9 cellular contexts compared by ENCODE assay signal in the genomic region with DNA sequence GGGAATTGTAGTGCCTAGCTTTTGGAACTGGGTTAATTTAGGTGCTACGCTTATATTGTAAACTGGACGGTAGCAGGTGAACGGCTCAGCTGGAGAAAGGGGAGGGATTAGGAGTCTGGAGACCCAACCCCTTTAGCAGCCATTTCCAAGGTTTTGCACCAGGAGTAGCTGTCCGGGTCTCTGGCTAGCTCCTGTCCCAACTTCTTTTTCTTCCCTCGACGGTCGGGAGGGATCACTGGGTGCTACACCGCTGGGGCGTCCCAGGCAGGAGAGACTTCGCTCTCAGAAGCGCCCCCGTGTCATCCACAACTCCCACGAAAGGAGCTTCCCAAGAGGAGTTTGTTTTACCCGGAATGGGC. TPM values are rescaled to one million over a fixed set of nuclear protein-coding genes. Genes with fewer than 3 reads are reported as not detected.
DNase-seq lines count a peak whose midpoint lies in the region; ATAC-seq and TF ChIP-seq lines count a peak whose summit lies in the region.
"Had no signal": no experiment of that assay in that cellular context is flagged by ENCODE, and none has a peak within 500 bp of the region (broad histone marks: within the 10 kb centered on the region; RNA-seq: fewer than 3 reads in every experiment).

No MANE protein-coding gene starts in this region.

- peaks cover 27% of the 10 kb centered on the region for H3K4me1 Mint-ChIP-seq in brain
- H3K4me1 Mint-ChIP-seq in mesothelial cell of epicardium = peaks cover 37% of the 10 kb centered on the region
- no peaks in the 10 kb centered on the region for H3K4me1 Mint-ChIP-seq in stimulated activated effector memory CD8-positive, alpha-beta T cell treated with anti-CD3 and anti-CD28 coated beads, Interleukin-12 subunit alpha, Interleukin-12 subunit beta, amount 100 ng/mL, for 72 hours

- H3K27me3 Mint-ChIP-seq in brain (peaks cover 80% of the 10 kb centered on the region), mesothelial cell of epicardium (ENCODE audit: low read depth) (peaks cover 77% of the 10 kb centered on the region)

- H3K9me3 Mint-ChIP-seq in brain = peaks cover 0 to 5% (median 0%) of the 10 kb centered on the region in 5 experiments
- H3K9me3 Mint-ChIP-seq in mesothelial cell of epicardium = no peaks in the 10 kb centered on the region
- no peaks in the 10 kb centered on the region for H3K9me3 Mint-ChIP-seq in stimulated activated effector memory CD8-positive, alpha-beta T cell treated with anti-CD3 and anti-CD28 coated beads, Interleukin-12 subunit alpha, Interleukin-12 subunit beta, amount 100 ng/mL, for 72 hours

- TF ChIP-seq CTCF in brain (conservative IDR thresholded peaks at IDR 0.05) = no peak
- no peak for TF ChIP-seq CTCF in mesothelial cell of epicardium (IDR thresholded peaks at IDR 0.05; ENCODE audit: unreplicated experiment)

- H3K36me3 Mint-ChIP-seq in brain (no peaks in the 10 kb centered on the region), mesothelial cell of epicardium (no peaks in the 10 kb centered on the region)
- no peaks in the 10 kb centered on the region for H3K36me3 Mint-ChIP-seq in stimulated activated effector memory CD8-positive, alpha-beta T cell treated with anti-CD3 and anti-CD28 coated beads, Interleukin-12 subunit alpha, Interleukin-12 subunit beta, amount 100 ng/mL, for 72 hours

- peak overlapping the region; percentile 92 to 98 (median 94) for H3K4me3 Mint-ChIP-seq in brain
- H3K4me3 Mint-ChIP-seq in mesothelial cell of epicardium = peak overlapping the region; percentile 89
- no peak overlapping the region for H3K4me3 Mint-ChIP-seq in stimulated activated effector memory CD8-positive, alpha-beta T cell treated with anti-CD3 and anti-CD28 coated beads, Interleukin-12 subunit alpha, Interleukin-12 subunit beta, amount 100 ng/mL, for 72 hours

- DNase-seq in DMS53 (lab: John Stamatoyannopoulos, UW) (peak; percentile 78), NCI-H2081 treated with DMSO at 0.1 percent for 48 hours (lab: John Stamatoyannopoulos, UW) (peak; percentile 84), mesothelial cell of epicardium (ENCODE audit: low spot score in 2 of 2, unreplicated experiment in 2 of 2) (peak in 1 of 2 experiments; percentile 49)
- DNase-seq in stimulated activated effector memory CD8-positive, alpha-beta T cell treated with anti-CD3 and anti-CD28 coated beads, Interleukin-12 subunit alpha, Interleukin-12 subunit beta, amount 100 ng/mL, for 72 hours (ENCODE audit: low spot score in 2 of 2) = no peak

- H3K27ac Mint-ChIP-seq in brain (peak overlapping the region in 4 of 5 experiments; percentile 40 to 86 (median 82)), mesothelial cell of epicardium (peak overlapping the region; percentile 62)
- H3K27ac Mint-ChIP-seq in stimulated activated effector memory CD8-positive, alpha-beta T cell treated with anti-CD3 and anti-CD28 coated beads, Interleukin-12 subunit alpha, Interleukin-12 subunit beta, amount 100 ng/mL, for 72 hours = no peak overlapping the region

- ATAC-seq in activated CD4-positive, CD25-positive, alpha-beta regulatory T cell treated with anti-CD3 and anti-CD28 coated beads, Interleukin-2, amount 50 U/mL, for 24 hours = no peak
- no peak for ATAC-seq in HG03378 (IDR thresholded peaks at IDR 0.05; ENCODE audit: unreplicated experiment)
- ATAC-seq in stimulated activated effector memory CD8-positive, alpha-beta T cell treated with anti-CD3 and anti-CD28 coated beads, Interleukin-12 subunit alpha, Interleukin-12 subunit beta, amount 100 ng/mL, for 72 hours = no peak
- no peak for ATAC-seq in HG02571 (IDR thresholded peaks at IDR 0.05; ENCODE audit: unreplicated experiment)

RNA-seq across cellular contexts. Expression of a gene that starts 0.7 kb away (rescaled TPM):
- polyA plus RNA-seq in brain (ENCODE audit: insufficient read depth, low read depth, low replicate concordance) = 5.6 TPM
- total RNA-seq in mesothelial cell of epicardium = 4.2 to 5.0 TPM (median 4.6 TPM) in 3 replicates
- total RNA-seq: Daoy had no signal

Comparison
In these comparisons a context has a peak if more than half of its experiments do, and no peak if none do; other contexts are left out.
1. DNase-seq: peak in DMS53 (single experiment) and NCI-H2081 treated with DMSO at 0.1 percent for 48 hours (single experiment); none in stimulated activated effector memory CD8-positive, alpha-beta T cell treated with anti-CD3 and anti-CD28 coated beads, Interleukin-12 subunit alpha, Interleukin-12 subunit beta, amount 100 ng/mL, for 72 hours (0 of 2).